10 cellular contexts compared by ENCODE assay signal in the genomic region with DNA sequence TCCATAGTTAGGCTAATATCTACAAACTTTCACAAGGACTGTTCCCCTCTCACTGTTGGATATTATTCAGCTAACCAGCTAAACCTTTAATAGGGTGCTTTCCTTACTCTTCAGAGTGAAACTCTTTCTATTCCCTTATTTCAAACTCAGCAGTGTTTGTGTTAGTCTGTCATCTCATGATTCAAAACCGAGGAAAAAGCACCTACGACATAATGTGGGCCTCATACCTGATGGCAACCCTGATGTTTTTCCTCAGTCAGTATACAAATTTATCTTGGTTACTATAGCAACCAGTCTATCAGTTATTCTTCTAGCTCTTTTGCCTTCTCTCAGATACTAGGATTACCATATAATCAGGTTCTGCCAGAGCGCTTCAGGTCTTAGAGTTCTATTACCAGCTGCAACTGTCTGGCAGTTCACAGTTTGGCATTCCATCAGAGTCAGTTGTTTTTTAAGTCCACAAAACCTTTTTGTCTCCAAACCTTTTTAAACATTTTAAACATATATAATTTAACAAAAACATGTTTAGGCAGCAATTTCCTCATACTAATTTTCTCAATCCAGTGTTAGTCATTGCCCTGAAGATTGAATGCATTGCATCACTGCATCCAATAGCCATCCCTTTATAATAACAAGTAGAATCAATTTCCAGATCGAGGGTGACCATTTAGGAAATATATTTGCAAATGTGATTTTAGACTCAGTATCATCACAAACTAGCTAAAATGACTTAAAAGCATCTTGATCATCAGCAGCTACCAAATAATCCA.
DNase-seq lines count a peak whose midpoint lies in the region; ATAC-seq and FAIRE-seq lines count a peak whose summit lies in the region.
"Had no signal": no experiment of that assay in that cellular context is flagged by ENCODE, and none has a peak within 500 bp of the region (broad histone marks: within the 10 kb centered on the region; RNA-seq: fewer than 3 reads in every experiment).

No MANE protein-coding gene starts in this region.

- H3K9me3 Mint-ChIP-seq in central memory CD8-positive, alpha-beta T cell, result no peaks in the 10 kb centered on the region

- H3K4me1 Mint-ChIP-seq in central memory CD8-positive, alpha-beta T cell, result peaks cover 38% of the 10 kb centered on the region

- H3K36me3 Mint-ChIP-seq in central memory CD8-positive, alpha-beta T cell (ENCODE audit: insufficient read depth), result peaks cover 2% of the 10 kb centered on the region

- peak; percentile 43 for ATAC-seq in HG03135 (IDR thresholded peaks at IDR 0.05; ENCODE audit: unreplicated experiment)
- peak; percentile 63 for ATAC-seq in central memory CD8-positive, alpha-beta T cell (replicated peaks; ENCODE audit: extremely low read depth, poor library complexity, severe bottlenecking)

- no peak overlapping the region for H3K4me3 Mint-ChIP-seq in central memory CD8-positive, alpha-beta T cell

- peak overlapping the region; percentile 76 for H3K27ac Mint-ChIP-seq in central memory CD8-positive, alpha-beta T cell (ENCODE audit: low read depth)

- peak; percentile 77 for FAIRE-seq in GM19239 (lab: Jason Lieb, UNC)
- FAIRE-seq: urothelium cell line had no signal

- DNase-seq in Ammon's horn (ENCODE audit: low spot score) (peak; percentile 3), GM19239 (ENCODE audit: insufficient read length, low spot score) (no peak), COLO668 (lab: John Stamatoyannopoulos, UW; ENCODE audit: unreplicated experiment) (no peak), NCI-H2107 (lab: John Stamatoyannopoulos, UW) (no peak), NCI-H510A treated with DMSO at 0.1 percent for 48 hours (lab: John Stamatoyannopoulos, UW) (no peak), globus pallidus (ENCODE audit: low spot score) (no peak)
- DNase-seq in central memory CD8-positive, alpha-beta T cell (ENCODE audit: low spot score in 2 of 2), result no peak
- DNase-seq: amygdala had no signal

- no peaks in the 10 kb centered on the region for H3K27me3 Mint-ChIP-seq in central memory CD8-positive, alpha-beta T cell
